Comparison of ENCODE assay signal across 18 cellular contexts in genomic region chr4:101184668-101185067, GRCh38.
A peak's percentile ranks its signal among the peaks of the same experiment; 100 is the strongest.
DNase-seq lines count a peak whose midpoint lies in the region; ATAC-seq and TF ChIP-seq lines count a peak whose summit lies in the region.
"Had no signal": no experiment of that assay in that cellular context is flagged by ENCODE, and none has a peak within 500 bp of the region (broad histone marks: within the 10 kb centered on the region; RNA-seq: fewer than 3 reads in every experiment).

No MANE protein-coding gene starts in this region.

- no peak for DNase-seq in Right ventricle myocardium superior
- DNase-seq in heart right ventricle = no peak
- no peak for DNase-seq in RWPE2 (ENCODE audit: low spot score)
- peak in 2 of 3 donors; percentile 51 to 63 for DNase-seq in mucosa of descending colon
- DNase-seq in transverse colon = peak; percentile 65
- DNase-seq in NOMO-1 treated with dmso at 0.1 percent for 144 hours (lab: John Stamatoyannopoulos, UW; ENCODE audit: unreplicated experiment) = no peak
- DNase-seq in NCI-H2081 (lab: John Stamatoyannopoulos, UW) = no peak
- DNase-seq: 8988T; ACHN; CD4-positive, alpha-beta memory T cell; COR-L47; DMS153; DMS79 treated with DMSO at 0.1 percent for 48 hours; EL; H7 had no signal

- no peaks in the 10 kb centered on the region for H3K27me3 ChIP-seq in heart right ventricle
- H3K27me3 ChIP-seq in RWPE2 (ENCODE audit: insufficient read depth, poor library complexity, severe bottlenecking) = no peaks in the 10 kb centered on the region
- H3K27me3 ChIP-seq in transverse colon = no peaks in the 10 kb centered on the region
- H3K27me3 ChIP-seq: BLaER1 treated with 17β-estradiol and CSF1 and Interleukin-3, amounts not matched to agents 10 nM and 100 nM had no signal

- intact Hi-C loops in Right ventricle myocardium superior (cut with DNase I) = loop anchor here (5.0 kb wide), 1 partner anchor 163 kb away; the partner anchor contains the start of gene PPP3CA
- intact Hi-C loops in heart right ventricle (cut with DNase I) = loop anchor here in 1 of 10 donors (10.0 kb wide), 1 partner anchor 160 kb away; the partner anchor contains the start of gene PPP3CA
- intact Hi-C loops in mucosa of descending colon (cut with DNase I, micrococcal nuclease) = loop anchor here in 1 of 2 donors (5.0 kb wide), 1 partner anchor 163 kb away; the partner anchor contains the start of gene PPP3CA
- intact Hi-C loops in transverse colon (cut with DNase I; ENCODE audit: low total_unique reads) = no loop called here

- ATAC-seq in Right ventricle myocardium superior (ENCODE audit: poor library complexity) = peak; percentile 12
- ATAC-seq in heart right ventricle = no peak
- ATAC-seq in RWPE2 (ENCODE audit: low read depth) = no peak
- peak; percentile 96 for ATAC-seq in mucosa of descending colon
- ATAC-seq in HG02973 (IDR thresholded peaks at IDR 0.05; ENCODE audit: unreplicated experiment) = no peak
- ATAC-seq: GM23338 had no signal

- TF ChIP-seq EP300 in transverse colon (IDR thresholded peaks at IDR 0.05; ENCODE audit: low read depth) = no peak

- 98 to 99% methylated on average over 2 of the region's 2 CpGs for WGBS in heart right ventricle, 2 donors
- WGBS in transverse colon (ENCODE audit: low coverage in 1 of 2), 2 donors = 50 to 67% methylated on average over 1 to 2 of the region's 2 CpGs

- in situ Hi-C loops in transverse colon (cut with MboI; ENCODE audit: low pct_ligation_motif_present in 1 of 4, low pct_unique_long_range_greater_than_20kb in 1 of 4, low sequenced_read_pairs in 3 of 4) = no loop called here

- H3K9me3 ChIP-seq in heart right ventricle (no peaks in the 10 kb centered on the region), RWPE2 (ENCODE audit: severe bottlenecking) (peaks cover 1% of the 10 kb centered on the region), mucosa of descending colon (no peaks in the 10 kb centered on the region), transverse colon (no peaks in the 10 kb centered on the region)

- peaks cover 0 to 23% (median 0%) of the 10 kb centered on the region in 9 donors for H3K4me1 ChIP-seq in heart right ventricle
- H3K4me1 ChIP-seq in RWPE2 (ENCODE audit: insufficient read depth, poor library complexity, severe bottlenecking) = peaks cover 28% of the 10 kb centered on the region
- peaks cover 11% of the 10 kb centered on the region for H3K4me1 ChIP-seq in mucosa of descending colon (ENCODE audit: low read depth)
- H3K4me1 ChIP-seq in transverse colon = peaks cover 0 to 41% (median 6%) of the 10 kb centered on the region in 4 donors

- peaks cover 0 to 8% (median 0%) of the 10 kb centered on the region in 9 donors for H3K36me3 ChIP-seq in heart right ventricle
- peaks cover 16% of the 10 kb centered on the region for H3K36me3 ChIP-seq in RWPE2 (ENCODE audit: low read depth)
- H3K36me3 ChIP-seq in mucosa of descending colon (ENCODE audit: low read depth) = no peaks in the 10 kb centered on the region
- no peaks in the 10 kb centered on the region for H3K36me3 ChIP-seq in transverse colon

- no peak for TF ChIP-seq POLR2A in transverse colon (IDR thresholded peaks at IDR 0.05)

- H3K27ac ChIP-seq in heart right ventricle (no peak overlapping the region), RWPE2 (ENCODE audit: poor library complexity, severe bottlenecking) (peak overlapping the region; percentile 30), transverse colon (peak overlapping the region; percentile 49 to 79 (median 74))
- H3K27ac ChIP-seq: BLaER1 treated with 17β-estradiol and CSF1 and Interleukin-3, amounts not matched to agents 10 nM and 100 nM had no signal

- no peak for TF ChIP-seq CTCF in heart right ventricle (IDR thresholded peaks at IDR 0.05)
- no peak for TF ChIP-seq CTCF in RWPE2 (IDR thresholded peaks at IDR 0.05; ENCODE audit: poor library complexity, severe bottlenecking)
- no peak for TF ChIP-seq CTCF in mucosa of descending colon (IDR thresholded peaks at IDR 0.05)
- TF ChIP-seq CTCF in transverse colon (IDR thresholded peaks at IDR 0.05) = no peak

- H3K4me3 ChIP-seq in heart right ventricle (no peak overlapping the region), RWPE2 (ENCODE audit: severe bottlenecking) (no peak overlapping the region), mucosa of descending colon (no peak overlapping the region), transverse colon (no peak overlapping the region)
- H3K4me3 ChIP-seq: BLaER1 treated with 17β-estradiol and CSF1 and Interleukin-3, amounts not matched to agents 10 nM and 100 nM; GM23338 had no signal

Comparison
In these comparisons a context has a peak if more than half of its experiments do, and no peak if none do; other contexts are left out.
1. ATAC-seq: peak in Right ventricle myocardium superior (single experiment) and mucosa of descending colon (single experiment); none in heart right ventricle (0 of 8), RWPE2 (single experiment) and HG02973 (single experiment).
2. DNase-seq: peak in mucosa of descending colon (2 of 3) and transverse colon (single experiment); none in Right ventricle myocardium superior (single experiment), heart right ventricle (0 of 2), RWPE2 (single experiment), NOMO-1 treated with dmso at 0.1 percent for 144 hours (single experiment) and NCI-H2081 (0 of 2).
3. H3K27ac ChIP-seq: peak in RWPE2 (single experiment) and transverse colon (4 of 4); none in heart right ventricle (0 of 10).